Comparison of ENCODE assay signal across 9 cellular contexts in the genomic region with DNA sequence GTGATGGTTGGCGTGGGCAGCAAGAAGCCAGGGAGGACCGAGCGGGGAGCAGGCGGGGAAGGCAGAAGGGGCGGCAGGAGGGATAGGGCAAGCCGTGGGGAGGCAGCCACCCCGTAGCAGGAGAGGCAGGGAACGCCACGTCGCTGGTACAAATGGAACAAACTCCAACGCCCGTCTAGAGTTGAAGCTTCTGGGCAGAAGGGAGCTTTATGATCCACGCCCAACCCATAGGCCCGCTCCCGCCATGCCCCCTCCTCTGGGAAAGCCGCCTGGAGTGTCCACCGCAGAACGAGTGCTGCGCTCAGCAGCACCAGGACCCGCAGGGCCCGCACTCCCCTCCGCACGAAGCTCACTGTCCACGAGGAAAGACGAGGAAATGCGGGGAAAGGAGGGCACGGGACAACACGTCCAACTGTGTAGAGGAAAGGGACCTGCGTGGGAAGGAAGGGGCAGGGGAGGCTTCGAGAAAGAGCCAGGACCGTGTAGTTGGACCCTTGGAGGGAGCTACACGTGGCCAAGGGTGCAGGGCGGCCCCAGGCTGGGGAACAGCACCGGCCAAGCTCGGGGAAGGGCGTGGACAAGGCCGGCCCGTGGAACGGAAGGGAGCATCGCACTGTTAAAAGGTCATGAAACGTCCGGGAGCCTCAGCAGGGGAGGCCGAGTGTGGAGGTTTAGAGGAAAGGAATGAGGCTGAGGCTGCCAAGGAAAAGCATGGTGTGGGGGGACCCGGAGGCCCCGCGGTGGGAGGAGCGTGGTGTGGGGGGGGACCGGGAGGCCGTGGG.
DNase-seq lines count a peak whose midpoint lies in the region; ATAC-seq and TF ChIP-seq lines count a peak whose summit lies in the region.
"Had no signal": no experiment of that assay in that cellular context is flagged by ENCODE, and none has a peak within 500 bp of the region (broad histone marks: within the 10 kb centered on the region; RNA-seq: fewer than 3 reads in every experiment).

No MANE protein-coding gene starts in this region.

- H3K4me2 ChIP-seq in neural progenitor cell = no peak overlapping the region

- WGBS in aorta, 2 donors = 93 to 94% methylated on average over 49 of the region's 49 CpGs

- H3K4me3 ChIP-seq in neural progenitor cell (no peak overlapping the region), aorta (ENCODE audit: low read length in 2 of 2) (no peak overlapping the region)

- H3F3A ChIP-seq in neural progenitor cell (ENCODE audit: low read depth) = peaks cover 1% of the 10 kb centered on the region

- no peaks in the 10 kb centered on the region for H3K27me3 Mint-ChIP-seq in stimulated activated naive CD8-positive, alpha-beta T cell treated with anti-CD3 and anti-CD28 coated beads, Interleukin-15, Interleukin-2, amounts not matched to agents 100 ng/mL and 50 ng/mL, for 24 hours
- H3K27me3 Mint-ChIP-seq in neural progenitor cell (ENCODE audit: insufficient read depth, low read depth) = peaks cover 9% of the 10 kb centered on the region

- H3K4me1 ChIP-seq in neural progenitor cell (peaks cover 8% of the 10 kb centered on the region), aorta (ENCODE audit: control insufficient read depth in 1 of 2, insufficient read depth in 2 of 2, low read length in 2 of 2) (no peaks in the 10 kb centered on the region)

- H3K27ac Mint-ChIP-seq in stimulated activated naive CD8-positive, alpha-beta T cell treated with anti-CD3 and anti-CD28 coated beads, Interleukin-15, Interleukin-2, amounts not matched to agents 100 ng/mL and 50 ng/mL, for 24 hours = peak overlapping the region; percentile 70
- H3K27ac Mint-ChIP-seq in neural progenitor cell = peak overlapping the region; percentile 87

- no peak for TF ChIP-seq CTCF in neural progenitor cell (IDR thresholded peaks at IDR 0.05)

- H3K36me3 ChIP-seq in neural progenitor cell (no peaks in the 10 kb centered on the region), aorta (ENCODE audit: control insufficient read depth in 1 of 2, insufficient read depth in 2 of 2, low read length in 1 of 2) (no peaks in the 10 kb centered on the region)

- H3K9ac ChIP-seq in neural progenitor cell = no peak overlapping the region

- H3K36me3 Mint-ChIP-seq in stimulated activated naive CD8-positive, alpha-beta T cell treated with anti-CD3 and anti-CD28 coated beads, Interleukin-15, Interleukin-2, amounts not matched to agents 100 ng/mL and 50 ng/mL, for 24 hours (ENCODE audit: low read depth) = no peaks in the 10 kb centered on the region
- no peaks in the 10 kb centered on the region for H3K36me3 Mint-ChIP-seq in neural progenitor cell

- H3K79me2 ChIP-seq in neural progenitor cell (ENCODE audit: low read depth) = no peaks in the 10 kb centered on the region

- peaks cover 53% of the 10 kb centered on the region for H3K4me1 Mint-ChIP-seq in stimulated activated naive CD8-positive, alpha-beta T cell treated with anti-CD3 and anti-CD28 coated beads, Interleukin-15, Interleukin-2, amounts not matched to agents 100 ng/mL and 50 ng/mL, for 24 hours (ENCODE audit: low read depth)
- H3K4me1 Mint-ChIP-seq in neural progenitor cell = peaks cover 27% of the 10 kb centered on the region

- no peak overlapping the region for H3K4me3 Mint-ChIP-seq in stimulated activated naive CD8-positive, alpha-beta T cell treated with anti-CD3 and anti-CD28 coated beads, Interleukin-15, Interleukin-2, amounts not matched to agents 100 ng/mL and 50 ng/mL, for 24 hours
- H3K4me3 Mint-ChIP-seq in neural progenitor cell = no peak overlapping the region

- no peak for DNase-seq in stimulated activated naive CD8-positive, alpha-beta T cell treated with anti-CD3 and anti-CD28 coated beads, Interleukin-15, Interleukin-2, amounts not matched to agents 100 U/mL and 50 U/mL, for 24 hours
- DNase-seq in ecto neural progenitor cell (ENCODE audit: low spot score) (peak; percentile 39), neural progenitor cell (ENCODE audit: low spot score) (no peak), aorta (peak; percentile 40 to 69), midbrain (lab: John Stamatoyannopoulos, UW) (no peak), H4 (ENCODE audit: low spot score) (no peak)
- DNase-seq: NCI-H1048 had no signal

- H3K27me3 ChIP-seq in neural progenitor cell (no peaks in the 10 kb centered on the region), aorta (ENCODE audit: control insufficient read depth in 1 of 2, insufficient read depth in 2 of 2, low read length in 1 of 2) (no peaks in the 10 kb centered on the region)

- intact Hi-C loops in aorta (cut with DNase I) = no loop called here

- H3K9me3 ChIP-seq in neural progenitor cell (ENCODE audit: low read depth) (no peaks in the 10 kb centered on the region), aorta (ENCODE audit: control insufficient read depth, low read length) (no peaks in the 10 kb centered on the region)

- H3K9me3 Mint-ChIP-seq in stimulated activated naive CD8-positive, alpha-beta T cell treated with anti-CD3 and anti-CD28 coated beads, Interleukin-15, Interleukin-2, amounts not matched to agents 100 ng/mL and 50 ng/mL, for 24 hours = no peaks in the 10 kb centered on the region
- H3K9me3 Mint-ChIP-seq in neural progenitor cell = no peaks in the 10 kb centered on the region

- no peaks in the 10 kb centered on the region for H4K20me1 ChIP-seq in neural progenitor cell (ENCODE audit: low read depth)

- H2AFZ ChIP-seq in neural progenitor cell (replicated peaks) = no peak overlapping the region

- ATAC-seq in stimulated activated naive CD8-positive, alpha-beta T cell treated with anti-CD3 and anti-CD28 coated beads, Interleukin-15, Interleukin-2, amounts not matched to agents 100 U/mL and 50 U/mL, for 24 hours = no peak
- ATAC-seq in aorta (ENCODE audit: low FRiP score) = no peak
- no peak for ATAC-seq in GM21786 (IDR thresholded peaks at IDR 0.05; ENCODE audit: unreplicated experiment)

- H3K27ac ChIP-seq in neural progenitor cell = no peak overlapping the region
- peak overlapping the region in 1 of 2 donors; percentile 81 for H3K27ac ChIP-seq in aorta (ENCODE audit: low read depth in 1 of 2, low read length in 2 of 2)

Comparison
In these comparisons a context has a peak if more than half of its experiments do, and no peak if none do; other contexts are left out.
1. DNase-seq: peak in ecto neural progenitor cell (single experiment) and aorta (2 of 2); none in stimulated activated naive CD8-positive, alpha-beta T cell treated with anti-CD3 and anti-CD28 coated beads, Interleukin-15, Interleukin-2, amounts not matched to agents 100 U/mL and 50 U/mL, for 24 hours (single experiment), neural progenitor cell (single experiment), midbrain (single experiment) and H4 (single experiment).